Comparison of ENCODE assay signal across 1 cellular context in genomic region chr13:111625526-111626315, GRCh38.
TF ChIP-seq lines count a peak whose summit lies in the region.

No MANE protein-coding gene starts in this region.

TF ChIP-seq in HepG2, 621 proteins besides CTCF, POLR2A, EP300 and RAD21 (continued from another document):
- TF ChIP-seq HOXD1 (CRISPR knock-in tag; IDR thresholded peaks at IDR 0.05) (no peak), TARDBP (CRISPR knock-in tag; IDR thresholded peaks at IDR 0.05) (no peak), DPF2 (CRISPR knock-in tag; IDR thresholded peaks at IDR 0.05; ENCODE audit: borderline replicate concordance, low read depth) (no peak), ZNF329 (CRISPR knock-in tag; IDR thresholded peaks at IDR 0.05; ENCODE audit: low read depth) (no peak), KDM4B (CRISPR knock-in tag; IDR thresholded peaks at IDR 0.05) (no peak), ZMYM4 (CRISPR knock-in tag; IDR thresholded peaks at IDR 0.05) (no peak), ZNF749 (CRISPR knock-in tag; IDR thresholded peaks at IDR 0.05; ENCODE audit: borderline replicate concordance) (no peak), ZC3H13 (CRISPR knock-in tag; IDR thresholded peaks at IDR 0.05) (no peak), ZNF256 (CRISPR knock-in tag; conservative IDR thresholded peaks at IDR 0.05) (no peak), ZNF776 (CRISPR knock-in tag; IDR thresholded peaks at IDR 0.05) (no peak), HCFC1 (IDR thresholded peaks at IDR 0.05; ENCODE audit: low read depth, low read length) (no peak)
